ENCODE assay signal across 23 cellular contexts in genomic region chr6:118306640-118307238, GRCh38.
DNase-seq lines count a peak whose midpoint lies in the region; ATAC-seq and TF ChIP-seq lines count a peak whose summit lies in the region.
"Had no signal": no experiment of that assay in that cellular context is flagged by ENCODE, and none has a peak within 500 bp of the region (broad histone marks: within the 10 kb centered on the region; RNA-seq: fewer than 3 reads in every experiment).

No MANE protein-coding gene starts in this region.

- DNase-seq in heart right ventricle: no peak
- no peak for DNase-seq in Right ventricle myocardium inferior (ENCODE audit: missing footprints)
- DNase-seq in caudate nucleus (lab: John Stamatoyannopoulos, UW): no peak
- no peak for DNase-seq in left lobe of liver (ENCODE audit: low spot score)
- DNase-seq in tibial artery: no peak
- DNase-seq in NCI-H1417 (lab: John Stamatoyannopoulos, UW): no peak
- no peak for DNase-seq in T1000 (lab: John Stamatoyannopoulos, UW)
- DNase-seq: activated B cell treated with CpG ODN at 0.5 μM for 24 hours; activated CD4-positive, alpha-beta T cell treated with anti-CD3 and anti-CD28 coated beads, Interleukin-2, amount 50 U/mL, for 48 hours; activated CD8-positive, alpha-beta memory T cell treated with anti-CD3 and anti-CD28 coated beads, Interleukin-2, amount 50 U/mL, for 4 hours; BE2C; foreskin fibroblast; GF-D8; islet precursor cell; KBM-7; NCI-H1694 treated with DMSO at 0.1 percent for 48 hours; NCI-H2171 treated with DMSO at 0.1 percent for 48 hours; RPMI8226 had no signal

- H3K36me3 ChIP-seq in heart right ventricle (no peaks in the 10 kb centered on the region), tibial artery (no peaks in the 10 kb centered on the region)
- H3K36me3 ChIP-seq: BE2C, vagina had no signal

- no peaks in the 10 kb centered on the region for H3K9me3 ChIP-seq in heart right ventricle
- no peaks in the 10 kb centered on the region for H3K9me3 ChIP-seq in tibial artery
- H3K9me3 ChIP-seq: BE2C, vagina had no signal

- H3K4me3 ChIP-seq in heart right ventricle: no peak overlapping the region
- no peak overlapping the region for H3K4me3 ChIP-seq in tibial artery
- H3K4me3 ChIP-seq: lung, vagina had no signal

- peak in 1 of 8 donors; percentile 43 for ATAC-seq in heart right ventricle
- no peak for ATAC-seq in Right ventricle myocardium inferior
- ATAC-seq in left lobe of liver: peak; percentile 61
- ATAC-seq in HG03025 (IDR thresholded peaks at IDR 0.05; ENCODE audit: low FRiP score, unreplicated experiment): no peak
- ATAC-seq: activated naive CD4-positive, alpha-beta T cell treated with anti-CD3 and anti-CD28 coated beads, Interleukin-2, amount 50 U/mL, for 72 hours; SK-N-SH treated with all-trans-retinoic acid at 6 μM for 48 hours had no signal

- peaks cover 0 to 54% (median 28%) of the 10 kb centered on the region in 9 donors for H3K4me1 ChIP-seq in heart right ventricle
- peaks cover 0 to 62% (median 43%) of the 10 kb centered on the region in 4 donors for H3K4me1 ChIP-seq in tibial artery
- H3K4me1 ChIP-seq: BE2C, vagina had no signal

- intact Hi-C loops in heart right ventricle (cut with DNase I) (loop anchor here in 3 of 10 donors (5.0 kb wide), 3 partner anchors 66 to 246 kb away; no protein-coding TSS in a partner anchor), Right ventricle myocardium inferior (cut with DNase I) (no loop called here), tibial artery (cut with DNase I; ENCODE audit: low total_unique reads) (no loop called here)

- 64 to 66% methylated on average over 4 of the region's 4 CpGs for WGBS in heart right ventricle, 2 donors

- TF ChIP-seq CTCF in heart right ventricle (IDR thresholded peaks at IDR 0.05): no peak
- no peak for TF ChIP-seq CTCF in tibial artery (IDR thresholded peaks at IDR 0.05)

- no peaks in the 10 kb centered on the region for H3K27me3 ChIP-seq in heart right ventricle
- no peaks in the 10 kb centered on the region for H3K27me3 ChIP-seq in tibial artery
- H3K27me3 ChIP-seq: BE2C, vagina had no signal

- H3K27ac ChIP-seq in heart right ventricle: peak overlapping the region; percentile 5 to 83 (median 74)
- peak overlapping the region; percentile 34 for H3K27ac ChIP-seq in caudate nucleus (ENCODE audit: low read depth, low read length)
- peak overlapping the region; percentile 85 to 88 for H3K27ac ChIP-seq in tibial artery
- H3K27ac ChIP-seq: vagina had no signal

Comparison
In these comparisons a context has a peak if more than half of its experiments do, and no peak if none do; other contexts are left out.
1. H3K27ac ChIP-seq: peak in every context shown above with its lines; median percentile 86 in tibial artery; 74 in heart right ventricle; 34 in caudate nucleus.